8 cellular contexts compared by ENCODE assay signal in the genomic region with DNA sequence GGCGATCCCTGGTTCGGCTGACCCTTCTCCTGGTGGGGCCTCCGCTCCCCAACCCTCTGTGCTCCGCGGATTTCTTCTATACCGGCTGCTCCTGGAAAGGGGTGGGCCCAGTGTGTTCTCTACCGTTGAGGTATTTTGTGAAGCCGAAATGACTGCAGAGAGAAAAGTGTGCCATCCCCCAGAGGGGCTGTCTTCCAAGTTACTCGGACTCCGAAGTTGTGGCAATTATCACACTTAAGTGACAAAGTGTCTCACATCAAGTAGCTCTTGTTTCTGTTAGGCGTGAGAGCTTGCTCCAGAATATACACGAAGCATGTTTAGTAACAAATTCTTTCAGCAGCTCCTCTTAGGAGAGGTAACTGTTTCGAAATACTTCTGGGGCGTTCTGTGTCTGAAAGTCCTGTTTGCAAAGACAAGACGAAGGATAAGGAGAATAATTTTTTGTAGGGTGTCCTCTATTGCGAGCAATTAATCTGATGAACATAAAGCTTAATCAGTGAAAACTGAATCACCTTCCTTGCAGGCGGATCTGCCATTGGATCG. TPM values are rescaled to one million over a fixed set of nuclear protein-coding genes. Genes with fewer than 3 reads are reported as not detected.
DNase-seq lines count a peak whose midpoint lies in the region; ATAC-seq lines count a peak whose summit lies in the region.

No MANE protein-coding gene starts in this region.

- H3K27me3 ChIP-seq in iPS-20b (ENCODE audit: insufficient read depth, low read length): no peaks in the 10 kb centered on the region

- H3K36me3 Mint-ChIP-seq in activated naive CD4-positive, alpha-beta T cell treated with anti-CD3 and anti-CD28 coated beads, Interleukin-2, amount 50 U/mL, for 72 hours: peaks cover 20 to 21% of the 10 kb centered on the region in 2 donors

- peak overlapping the region; percentile 100 for H3K4me3 ChIP-seq in iPS-20b (ENCODE audit: low read length)

- H3K27ac ChIP-seq in iPS-20b (ENCODE audit: low read length) (peak overlapping the region; percentile 69), substantia nigra (ENCODE audit: low read depth, low read length, poor library complexity, severe bottlenecking) (peak overlapping the region; percentile 100)

- DNase-seq in NCI-H2171 (lab: John Stamatoyannopoulos, UW) (peak; percentile 23), NCI-H2171 treated with DMSO at 0.1 percent for 48 hours (lab: John Stamatoyannopoulos, UW) (no peak), substantia nigra (lab: John Stamatoyannopoulos, UW) (no peak), activated gamma-delta T cell (lab: John Stamatoyannopoulos, UW) (no peak)
- DNase-seq in activated naive CD4-positive, alpha-beta T cell treated with anti-CD3 and anti-CD28 coated beads, Interleukin-2, amount 50 U/mL, for 72 hours (ENCODE audit: low spot score in 2 of 2): no peak
- no peak for DNase-seq in stimulated activated CD4-positive, alpha-beta T cell treated with anti-CD3 and anti-CD28 coated beads, Interleukin-2, amount 100 ng/mL, for 24 hours

- H3K9ac ChIP-seq in iPS-20b (ENCODE audit: low read depth, low read length): peak overlapping the region; percentile 99

- peaks cover 20% of the 10 kb centered on the region; the same call in 1 of the 2 replicates for H3K4me1 ChIP-seq in iPS-20b (ENCODE audit: insufficient read depth, low read length)

- no peaks in the 10 kb centered on the region for H3K9me3 ChIP-seq in iPS-20b (ENCODE audit: insufficient read depth, low read depth, low read length)

- ATAC-seq in activated naive CD4-positive, alpha-beta T cell treated with anti-CD3 and anti-CD28 coated beads, Interleukin-2, amount 50 U/mL, for 72 hours: no peak
- ATAC-seq in GM19324 (IDR thresholded peaks at IDR 0.05; ENCODE audit: low FRiP score, unreplicated experiment): no peak

- H3K36me3 ChIP-seq in iPS-20b (ENCODE audit: insufficient read depth, low read depth, low read length): peaks cover 26% of the 10 kb centered on the region

- peak overlapping the region; percentile 95 to 100 for H3K27ac Mint-ChIP-seq in activated naive CD4-positive, alpha-beta T cell treated with anti-CD3 and anti-CD28 coated beads, Interleukin-2, amount 50 U/mL, for 72 hours

- H3K9me3 Mint-ChIP-seq in activated naive CD4-positive, alpha-beta T cell treated with anti-CD3 and anti-CD28 coated beads, Interleukin-2, amount 50 U/mL, for 72 hours: no peaks in the 10 kb centered on the region

RNA-seq across cellular contexts. Expression of gene XPNPEP3, which starts 0.4 kb away (rescaled TPM):
- 10 to 100 TPM; 11.3 to 17.6 TPM for total RNA-seq in activated naive CD4-positive, alpha-beta T cell treated with anti-CD3 and anti-CD28 coated beads, Interleukin-2, amount 50 U/mL, for 72 hours

RNA-seq across cellular contexts. Expression of gene ST13, which starts 0.9 kb away (rescaled TPM):
- 100 to 1,000 TPM; 240 to 301 TPM for total RNA-seq in activated naive CD4-positive, alpha-beta T cell treated with anti-CD3 and anti-CD28 coated beads, Interleukin-2, amount 50 U/mL, for 72 hours

RNA-seq across cellular contexts. Expression of gene DNAJB7, which starts 4.5 kb away (rescaled TPM):
- not detected for total RNA-seq in activated naive CD4-positive, alpha-beta T cell treated with anti-CD3 and anti-CD28 coated beads, Interleukin-2, amount 50 U/mL, for 72 hours

RNA-seq across cellular contexts. Expression of gene SLC25A17, which starts 38.2 kb away (rescaled TPM):
- 10 to 100 TPM; 24.6 to 27.8 TPM for total RNA-seq in activated naive CD4-positive, alpha-beta T cell treated with anti-CD3 and anti-CD28 coated beads, Interleukin-2, amount 50 U/mL, for 72 hours
